In the genomic region with DNA sequence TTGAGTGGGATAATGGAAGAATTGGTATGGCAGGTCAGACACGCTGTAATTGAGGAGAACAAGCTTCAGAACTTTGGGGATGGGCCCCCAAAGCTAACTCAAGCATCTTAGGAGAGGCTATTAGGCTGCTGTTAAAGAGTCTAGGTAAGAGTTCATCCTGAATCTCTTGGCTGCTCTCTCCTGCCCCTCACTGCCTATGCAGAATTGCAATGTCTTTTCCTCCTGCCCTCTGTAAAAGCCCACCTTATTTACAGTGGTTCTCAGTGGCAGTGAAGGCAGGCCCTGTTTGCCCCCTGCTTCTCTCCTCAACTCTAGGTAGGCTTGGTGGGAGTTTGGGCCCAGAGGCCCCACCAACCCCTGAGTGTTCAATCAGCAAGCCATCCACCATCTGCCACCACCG, we compare ENCODE assay signal across 1 cellular context.
TF ChIP-seq lines count a peak whose summit lies in the region.

No MANE protein-coding gene starts in this region.

TF ChIP-seq in GM23338, 12 proteins besides CTCF, POLR2A, EP300 and RAD21 (continued from another document):
- TF ChIP-seq, protein P1, sequence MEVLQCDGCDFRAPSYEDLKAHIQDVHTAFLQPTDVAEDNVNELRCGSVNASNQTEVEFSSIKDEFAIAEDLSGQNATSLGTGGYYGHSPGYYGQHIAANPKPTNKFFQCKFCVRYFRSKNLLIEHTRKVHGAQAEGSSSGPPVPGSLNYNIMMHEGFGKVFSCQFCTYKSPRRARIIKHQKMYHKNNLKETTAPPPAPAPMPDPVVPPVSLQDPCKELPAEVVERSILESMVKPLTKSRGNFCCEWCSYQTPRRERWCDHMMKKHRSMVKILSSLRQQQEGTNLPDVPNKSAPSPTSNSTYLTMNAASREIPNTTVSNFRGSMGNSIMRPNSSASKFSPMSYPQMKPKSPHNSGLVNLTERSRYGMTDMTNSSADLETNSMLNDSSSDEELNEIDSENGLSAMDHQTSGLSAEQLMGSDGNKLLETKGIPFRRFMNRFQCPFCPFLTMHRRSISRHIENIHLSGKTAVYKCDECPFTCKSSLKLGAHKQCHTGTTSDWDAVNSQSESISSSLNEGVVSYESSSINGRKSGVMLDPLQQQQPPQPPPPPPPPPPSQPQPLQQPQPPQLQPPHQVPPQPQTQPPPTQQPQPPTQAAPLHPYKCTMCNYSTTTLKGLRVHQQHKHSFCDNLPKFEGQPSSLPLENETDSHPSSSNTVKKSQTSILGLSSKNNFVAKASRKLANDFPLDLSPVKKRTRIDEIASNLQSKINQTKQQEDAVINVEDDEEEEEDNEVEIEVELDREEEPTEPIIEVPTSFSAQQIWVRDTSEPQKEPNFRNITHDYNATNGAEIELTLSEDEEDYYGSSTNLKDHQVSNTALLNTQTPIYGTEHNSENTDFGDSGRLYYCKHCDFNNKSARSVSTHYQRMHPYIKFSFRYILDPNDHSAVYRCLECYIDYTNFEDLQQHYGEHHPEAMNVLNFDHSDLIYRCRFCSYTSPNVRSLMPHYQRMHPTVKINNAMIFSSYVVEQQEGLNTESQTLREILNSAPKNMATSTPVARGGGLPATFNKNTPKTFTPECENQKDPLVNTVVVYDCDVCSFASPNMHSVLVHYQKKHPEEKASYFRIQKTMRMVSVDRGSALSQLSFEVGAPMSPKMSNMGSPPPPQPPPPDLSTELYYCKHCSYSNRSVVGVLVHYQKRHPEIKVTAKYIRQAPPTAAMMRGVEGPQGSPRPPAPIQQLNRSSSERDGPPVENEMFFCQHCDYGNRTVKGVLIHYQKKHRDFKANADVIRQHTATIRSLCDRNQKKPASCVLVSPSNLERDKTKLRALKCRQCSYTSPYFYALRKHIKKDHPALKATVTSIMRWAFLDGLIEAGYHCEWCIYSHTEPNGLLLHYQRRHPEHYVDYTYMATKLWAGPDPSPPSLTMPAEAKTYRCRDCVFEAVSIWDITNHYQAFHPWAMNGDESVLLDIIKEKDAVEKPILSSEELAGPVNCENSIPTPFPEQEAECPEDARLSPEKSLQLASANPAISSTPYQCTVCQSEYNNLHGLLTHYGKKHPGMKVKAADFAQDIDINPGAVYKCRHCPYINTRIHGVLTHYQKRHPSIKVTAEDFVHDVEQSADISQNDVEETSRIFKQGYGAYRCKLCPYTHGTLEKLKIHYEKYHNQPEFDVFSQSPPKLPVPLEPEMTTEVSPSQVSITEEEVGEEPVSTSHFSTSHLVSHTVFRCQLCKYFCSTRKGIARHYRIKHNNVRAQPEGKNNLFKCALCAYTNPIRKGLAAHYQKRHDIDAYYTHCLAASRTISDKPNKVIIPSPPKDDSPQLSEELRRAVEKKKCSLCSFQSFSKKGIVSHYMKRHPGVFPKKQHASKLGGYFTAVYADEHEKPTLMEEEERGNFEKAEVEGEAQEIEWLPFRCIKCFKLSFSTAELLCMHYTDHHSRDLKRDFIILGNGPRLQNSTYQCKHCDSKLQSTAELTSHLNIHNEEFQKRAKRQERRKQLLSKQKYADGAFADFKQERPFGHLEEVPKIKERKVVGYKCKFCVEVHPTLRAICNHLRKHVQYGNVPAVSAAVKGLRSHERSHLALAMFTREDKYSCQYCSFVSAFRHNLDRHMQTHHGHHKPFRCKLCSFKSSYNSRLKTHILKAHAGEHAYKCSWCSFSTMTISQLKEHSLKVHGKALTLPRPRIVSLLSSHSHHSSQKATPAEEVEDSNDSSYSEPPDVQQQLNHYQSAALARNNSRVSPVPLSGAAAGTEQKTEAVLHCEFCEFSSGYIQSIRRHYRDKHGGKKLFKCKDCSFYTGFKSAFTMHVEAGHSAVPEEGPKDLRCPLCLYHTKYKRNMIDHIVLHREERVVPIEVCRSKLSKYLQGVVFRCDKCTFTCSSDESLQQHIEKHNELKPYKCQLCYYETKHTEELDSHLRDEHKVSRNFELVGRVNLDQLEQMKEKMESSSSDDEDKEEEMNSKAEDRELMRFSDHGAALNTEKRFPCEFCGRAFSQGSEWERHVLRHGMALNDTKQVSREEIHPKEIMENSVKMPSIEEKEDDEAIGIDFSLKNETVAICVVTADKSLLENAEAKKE (CRISPR knock-in tag; IDR thresholded peaks at IDR 0.05) = no peak
- no peak for TF ChIP-seq ZNF331 (CRISPR knock-in tag; IDR thresholded peaks at IDR 0.05; ENCODE audit: low read depth)
